8 cellular contexts compared by ENCODE assay signal in the genomic region with DNA sequence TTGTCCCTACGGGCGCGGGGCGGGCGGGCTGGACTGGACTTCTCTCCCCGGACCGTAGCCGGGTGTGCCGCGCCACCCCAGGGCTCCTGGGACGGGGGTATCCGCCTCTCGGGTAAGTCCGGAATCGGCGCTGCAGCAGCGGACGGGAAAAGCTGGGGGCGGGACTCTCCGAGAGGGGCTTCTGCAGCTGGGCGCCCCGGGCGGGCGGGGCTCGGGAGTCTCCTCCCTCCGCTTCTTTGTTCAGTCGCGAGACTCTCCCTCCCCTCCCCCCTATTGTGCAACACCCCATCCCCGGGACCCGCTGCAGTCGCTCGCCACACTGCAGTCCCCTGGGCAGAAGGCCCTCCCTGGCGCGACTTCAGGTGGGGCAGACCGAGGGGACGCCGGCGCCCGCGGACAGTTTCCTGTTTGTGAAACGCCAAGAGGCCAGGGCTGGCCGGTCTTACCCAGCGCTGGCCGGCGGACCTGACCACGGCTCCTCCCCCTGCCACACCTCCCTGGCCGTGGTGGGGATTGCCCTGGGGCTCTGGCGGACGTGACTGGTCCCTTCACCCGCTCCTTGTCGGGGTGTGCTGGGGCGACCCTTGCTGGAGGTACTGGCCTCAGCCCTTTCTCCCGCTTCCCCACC. TPM values are rescaled to one million over a fixed set of nuclear protein-coding genes. Genes with fewer than 3 reads are reported as not detected.
A peak's percentile ranks its signal among the peaks of the same experiment; 100 is the strongest.
DNase-seq lines count a peak whose midpoint lies in the region; ATAC-seq, FAIRE-seq and TF ChIP-seq lines count a peak whose summit lies in the region.

No MANE protein-coding gene starts in this region.

- peak overlapping the region; percentile 93 for H3K9ac ChIP-seq in astrocyte (ENCODE audit: low read length)
- H3K9ac ChIP-seq in rectal smooth muscle tissue (ENCODE audit: low read length), result peak overlapping the region; percentile 63

- H3K36me3 Mint-ChIP-seq in T-helper 17 cell (ENCODE audit: low read depth) (peaks cover 8% of the 10 kb centered on the region), astrocyte (ENCODE audit: low read depth, unreplicated experiment) (peaks cover 8% of the 10 kb centered on the region)

- H3K9me3 ChIP-seq in T-helper 17 cell (ENCODE audit: control insufficient read depth, low read length, poor library complexity, severe bottlenecking) (no peaks in the 10 kb centered on the region), astrocyte (ENCODE audit: insufficient read depth, low read depth, low read length) (no peaks in the 10 kb centered on the region), uterus (no peaks in the 10 kb centered on the region)

- H4K20me1 ChIP-seq in astrocyte (ENCODE audit: insufficient read depth, low read length), result peaks cover 12% of the 10 kb centered on the region

- peak; percentile 72 for DNase-seq in NCI-H146 treated with DMSO at 0.1 percent for 48 hours (lab: John Stamatoyannopoulos, UW; ENCODE audit: unreplicated experiment)
- peak; percentile 46 to 74 (median 71) for DNase-seq in T-helper 17 cell
- peak; percentile 74 for DNase-seq in astrocyte (ENCODE audit: low read depth)
- peak; percentile 84 for DNase-seq in hepatic stellate cell (ENCODE audit: low spot score)
- DNase-seq in uterus, result peak; percentile 88 to 91

- peak; percentile 17; the same call in 1 of the 2 replicates for TF ChIP-seq CTCF in GM12875 (IDR thresholded peaks at IDR 0.05; ENCODE audit: borderline replicate concordance, insufficient read depth, low read depth, low read length)
- TF ChIP-seq CTCF in astrocyte (IDR thresholded peaks at IDR 0.05; ENCODE audit: insufficient read depth, low read depth, low read length), result no peak
- peak in 2 of 4 experiments; percentile 28 to 30 for TF ChIP-seq CTCF in uterus (IDR thresholded peaks at IDR 0.05)

- H3K36me3 ChIP-seq in astrocyte (ENCODE audit: insufficient read depth, low read length), result peaks cover 21% of the 10 kb centered on the region
- peaks cover 11% of the 10 kb centered on the region for H3K36me3 ChIP-seq in rectal smooth muscle tissue (ENCODE audit: control insufficient read depth, insufficient read depth, low read length)
- H3K36me3 ChIP-seq in uterus, result no peaks in the 10 kb centered on the region

- H3K27me3 Mint-ChIP-seq in T-helper 17 cell (no peaks in the 10 kb centered on the region), astrocyte (ENCODE audit: low read depth, unreplicated experiment) (no peaks in the 10 kb centered on the region)

- H3K4me1 Mint-ChIP-seq in T-helper 17 cell (peaks cover 27% of the 10 kb centered on the region), astrocyte (ENCODE audit: low read depth, unreplicated experiment) (peaks cover 13% of the 10 kb centered on the region)

- peak; percentile 23 to 32 for TF ChIP-seq POLR2A in uterus (IDR thresholded peaks at IDR 0.05)

- H3K27me3 ChIP-seq in astrocyte (ENCODE audit: insufficient read depth, low read length) (no peaks in the 10 kb centered on the region), rectal smooth muscle tissue (ENCODE audit: control insufficient read depth, insufficient read depth, low read length) (no peaks in the 10 kb centered on the region), uterus (no peaks in the 10 kb centered on the region)

- peak overlapping the region; percentile 98 for H3K27ac ChIP-seq in astrocyte (ENCODE audit: low read depth, low read length)
- peak overlapping the region; percentile 87 for H3K27ac ChIP-seq in rectal smooth muscle tissue (ENCODE audit: low read depth, low read length)
- peak overlapping the region; percentile 91 to 94 for H3K27ac ChIP-seq in uterus

- peak overlapping the region; percentile 99 for H3K4me3 Mint-ChIP-seq in T-helper 17 cell
- peak overlapping the region; percentile 99 for H3K4me3 Mint-ChIP-seq in astrocyte (ENCODE audit: unreplicated experiment)

- intact Hi-C loops in uterus (cut with DNase I; ENCODE audit: low total_unique reads), result loop anchor here (2.0 kb wide), 1 partner anchor 81 kb away; no protein-coding TSS in a partner anchor

- ATAC-seq in HG02852 (IDR thresholded peaks at IDR 0.05; ENCODE audit: unreplicated experiment) (peak; percentile 45), T-helper 17 cell (peak; percentile 15)

- H3K27ac Mint-ChIP-seq in T-helper 17 cell, result peak overlapping the region; percentile 99
- H3K27ac Mint-ChIP-seq in astrocyte (ENCODE audit: unreplicated experiment), result peak overlapping the region; percentile 50

- H3K4me2 ChIP-seq in astrocyte (ENCODE audit: low read length), result peak overlapping the region; percentile 95

- H3K4me3 ChIP-seq in GM12875 (ENCODE audit: low read depth, low read length) (peak overlapping the region; percentile 98), astrocyte (ENCODE audit: insufficient read depth, low read depth, low read length) (peak overlapping the region; percentile 84), rectal smooth muscle tissue (ENCODE audit: low read length) (peak overlapping the region; percentile 99), uterus (peak overlapping the region; percentile 78 to 91)

- no peak for FAIRE-seq in astrocyte (lab: Jason Lieb, UNC)

- peak overlapping the region; percentile 59 for H2AFZ ChIP-seq in astrocyte (ENCODE audit: low read depth, low read length)

- H3K4me1 ChIP-seq in astrocyte (ENCODE audit: insufficient read depth, low read length) (peaks cover 6% of the 10 kb centered on the region), rectal smooth muscle tissue (ENCODE audit: control insufficient read depth, insufficient read depth, low read length) (peaks cover 2% of the 10 kb centered on the region), uterus (peaks cover 0 to 5% of the 10 kb centered on the region in 2 donors)

- H3K79me2 ChIP-seq in astrocyte (ENCODE audit: insufficient read depth, low read length), result peaks cover 21% of the 10 kb centered on the region

- no peaks in the 10 kb centered on the region for H3K9me3 Mint-ChIP-seq in astrocyte (ENCODE audit: unreplicated experiment)

RNA-seq across cellular contexts. Expression of gene CCNG2, which starts 1.0 kb away (rescaled TPM):
- total RNA-seq in T-helper 17 cell (10 to 100 TPM; 21.8 to 24.3 TPM), astrocyte (53.3 and 54.7 TPM in 2 replicates), uterus (10 to 100 TPM; 21.3 to 67.0 (median 28.7) TPM)

Comparison
In these comparisons a context has a peak if more than half of its experiments do, and no peak if none do; other contexts are left out.
1. Peak in every context shown above with its lines: DNase-seq, ATAC-seq, H3K4me3 ChIP-seq and H3K27ac ChIP-seq.